1 cellular context compared by ENCODE assay signal in genomic region chr15:97350813-97351212, GRCh38.
TF ChIP-seq lines count a peak whose summit lies in the region.

No MANE protein-coding gene starts in this region.

TF ChIP-seq in H1, 55 proteins besides CTCF, POLR2A, EP300 and RAD21:
- TF ChIP-seq POLR2AphosphoS5 (IDR thresholded peaks at IDR 0.05; ENCODE audit: low read depth, low read length) (no peak), KDM1A (IDR thresholded peaks at IDR 0.05; ENCODE audit: borderline replicate concordance, low read length) (no peak)
- TF ChIP-seq, protein P1, sequence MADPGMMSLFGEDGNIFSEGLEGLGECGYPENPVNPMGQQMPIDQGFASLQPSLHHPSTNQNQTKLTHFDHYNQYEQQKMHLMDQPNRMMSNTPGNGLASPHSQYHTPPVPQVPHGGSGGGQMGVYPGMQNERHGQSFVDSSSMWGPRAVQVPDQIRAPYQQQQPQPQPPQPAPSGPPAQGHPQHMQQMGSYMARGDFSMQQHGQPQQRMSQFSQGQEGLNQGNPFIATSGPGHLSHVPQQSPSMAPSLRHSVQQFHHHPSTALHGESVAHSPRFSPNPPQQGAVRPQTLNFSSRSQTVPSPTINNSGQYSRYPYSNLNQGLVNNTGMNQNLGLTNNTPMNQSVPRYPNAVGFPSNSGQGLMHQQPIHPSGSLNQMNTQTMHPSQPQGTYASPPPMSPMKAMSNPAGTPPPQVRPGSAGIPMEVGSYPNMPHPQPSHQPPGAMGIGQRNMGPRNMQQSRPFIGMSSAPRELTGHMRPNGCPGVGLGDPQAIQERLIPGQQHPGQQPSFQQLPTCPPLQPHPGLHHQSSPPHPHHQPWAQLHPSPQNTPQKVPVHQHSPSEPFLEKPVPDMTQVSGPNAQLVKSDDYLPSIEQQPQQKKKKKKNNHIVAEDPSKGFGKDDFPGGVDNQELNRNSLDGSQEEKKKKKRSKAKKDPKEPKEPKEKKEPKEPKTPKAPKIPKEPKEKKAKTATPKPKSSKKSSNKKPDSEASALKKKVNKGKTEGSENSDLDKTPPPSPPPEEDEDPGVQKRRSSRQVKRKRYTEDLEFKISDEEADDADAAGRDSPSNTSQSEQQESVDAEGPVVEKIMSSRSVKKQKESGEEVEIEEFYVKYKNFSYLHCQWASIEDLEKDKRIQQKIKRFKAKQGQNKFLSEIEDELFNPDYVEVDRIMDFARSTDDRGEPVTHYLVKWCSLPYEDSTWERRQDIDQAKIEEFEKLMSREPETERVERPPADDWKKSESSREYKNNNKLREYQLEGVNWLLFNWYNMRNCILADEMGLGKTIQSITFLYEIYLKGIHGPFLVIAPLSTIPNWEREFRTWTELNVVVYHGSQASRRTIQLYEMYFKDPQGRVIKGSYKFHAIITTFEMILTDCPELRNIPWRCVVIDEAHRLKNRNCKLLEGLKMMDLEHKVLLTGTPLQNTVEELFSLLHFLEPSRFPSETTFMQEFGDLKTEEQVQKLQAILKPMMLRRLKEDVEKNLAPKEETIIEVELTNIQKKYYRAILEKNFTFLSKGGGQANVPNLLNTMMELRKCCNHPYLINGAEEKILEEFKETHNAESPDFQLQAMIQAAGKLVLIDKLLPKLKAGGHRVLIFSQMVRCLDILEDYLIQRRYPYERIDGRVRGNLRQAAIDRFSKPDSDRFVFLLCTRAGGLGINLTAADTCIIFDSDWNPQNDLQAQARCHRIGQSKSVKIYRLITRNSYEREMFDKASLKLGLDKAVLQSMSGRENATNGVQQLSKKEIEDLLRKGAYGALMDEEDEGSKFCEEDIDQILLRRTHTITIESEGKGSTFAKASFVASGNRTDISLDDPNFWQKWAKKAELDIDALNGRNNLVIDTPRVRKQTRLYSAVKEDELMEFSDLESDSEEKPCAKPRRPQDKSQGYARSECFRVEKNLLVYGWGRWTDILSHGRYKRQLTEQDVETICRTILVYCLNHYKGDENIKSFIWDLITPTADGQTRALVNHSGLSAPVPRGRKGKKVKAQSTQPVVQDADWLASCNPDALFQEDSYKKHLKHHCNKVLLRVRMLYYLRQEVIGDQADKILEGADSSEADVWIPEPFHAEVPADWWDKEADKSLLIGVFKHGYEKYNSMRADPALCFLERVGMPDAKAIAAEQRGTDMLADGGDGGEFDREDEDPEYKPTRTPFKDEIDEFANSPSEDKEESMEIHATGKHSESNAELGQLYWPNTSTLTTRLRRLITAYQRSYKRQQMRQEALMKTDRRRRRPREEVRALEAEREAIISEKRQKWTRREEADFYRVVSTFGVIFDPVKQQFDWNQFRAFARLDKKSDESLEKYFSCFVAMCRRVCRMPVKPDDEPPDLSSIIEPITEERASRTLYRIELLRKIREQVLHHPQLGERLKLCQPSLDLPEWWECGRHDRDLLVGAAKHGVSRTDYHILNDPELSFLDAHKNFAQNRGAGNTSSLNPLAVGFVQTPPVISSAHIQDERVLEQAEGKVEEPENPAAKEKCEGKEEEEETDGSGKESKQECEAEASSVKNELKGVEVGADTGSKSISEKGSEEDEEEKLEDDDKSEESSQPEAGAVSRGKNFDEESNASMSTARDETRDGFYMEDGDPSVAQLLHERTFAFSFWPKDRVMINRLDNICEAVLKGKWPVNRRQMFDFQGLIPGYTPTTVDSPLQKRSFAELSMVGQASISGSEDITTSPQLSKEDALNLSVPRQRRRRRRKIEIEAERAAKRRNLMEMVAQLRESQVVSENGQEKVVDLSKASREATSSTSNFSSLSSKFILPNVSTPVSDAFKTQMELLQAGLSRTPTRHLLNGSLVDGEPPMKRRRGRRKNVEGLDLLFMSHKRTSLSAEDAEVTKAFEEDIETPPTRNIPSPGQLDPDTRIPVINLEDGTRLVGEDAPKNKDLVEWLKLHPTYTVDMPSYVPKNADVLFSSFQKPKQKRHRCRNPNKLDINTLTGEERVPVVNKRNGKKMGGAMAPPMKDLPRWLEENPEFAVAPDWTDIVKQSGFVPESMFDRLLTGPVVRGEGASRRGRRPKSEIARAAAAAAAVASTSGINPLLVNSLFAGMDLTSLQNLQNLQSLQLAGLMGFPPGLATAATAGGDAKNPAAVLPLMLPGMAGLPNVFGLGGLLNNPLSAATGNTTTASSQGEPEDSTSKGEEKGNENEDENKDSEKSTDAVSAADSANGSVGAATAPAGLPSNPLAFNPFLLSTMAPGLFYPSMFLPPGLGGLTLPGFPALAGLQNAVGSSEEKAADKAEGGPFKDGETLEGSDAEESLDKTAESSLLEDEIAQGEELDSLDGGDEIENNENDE (IDR thresholded peaks at IDR 0.05; ENCODE audit: insufficient replicate concordance, low read length) = no peak
